In genomic region chr15:62821384-62822131, GRCh38 we compare ENCODE assay signal across 1 cellular context.
TF ChIP-seq lines count a peak whose summit lies in the region.

No MANE protein-coding gene starts in this region.

TF ChIP-seq in HepG2, 621 proteins besides CTCF, POLR2A, EP300 and RAD21 (continued from another document and continues in another):
- no peak for TF ChIP-seq ZKSCAN1 (IDR thresholded peaks at IDR 0.05; ENCODE audit: low read length)
- no peak for TF ChIP-seq ZBTB3 (CRISPR knock-in tag; IDR thresholded peaks at IDR 0.05; ENCODE audit: borderline replicate concordance, low read depth)
- no peak for TF ChIP-seq CCAR2 (optimal IDR thresholded peaks at IDR 0.05; ENCODE audit: low read depth, low read length)
- no peak for TF ChIP-seq RFX3 (CRISPR knock-in tag; IDR thresholded peaks at IDR 0.05)
- TF ChIP-seq RFXAP (CRISPR knock-in tag; IDR thresholded peaks at IDR 0.05; ENCODE audit: borderline replicate concordance): no peak
- no peak for TF ChIP-seq U2AF1 (optimal IDR thresholded peaks at IDR 0.05; ENCODE audit: low read depth, low read length)
- no peak; the same call in 1 of the 2 replicates for TF ChIP-seq MEF2D (CRISPR knock-in tag; IDR thresholded peaks at IDR 0.05)
- no peak for TF ChIP-seq NRL (CRISPR knock-in tag; IDR thresholded peaks at IDR 0.05; ENCODE audit: borderline replicate concordance)
- TF ChIP-seq NFIB (CRISPR knock-in tag; IDR thresholded peaks at IDR 0.05; ENCODE audit: borderline replicate concordance): no peak
- TF ChIP-seq KLF11 (CRISPR knock-in tag; IDR thresholded peaks at IDR 0.05): no peak
- no peak for TF ChIP-seq TAF15 (IDR thresholded peaks at IDR 0.05; ENCODE audit: low read depth, low read length, poor library complexity, severe bottlenecking)
- TF ChIP-seq ZNF280B (CRISPR knock-in tag; IDR thresholded peaks at IDR 0.05; ENCODE audit: borderline replicate concordance): no peak
- TF ChIP-seq TEAD3 (CRISPR knock-in tag; optimal IDR thresholded peaks at IDR 0.05; ENCODE audit: borderline replicate concordance): peak; percentile 31
- 0 out of 2 replicates have a peak, but pooled peaks have one; percentile 29 for TF ChIP-seq BCL6 (CRISPR knock-in tag; IDR thresholded peaks at IDR 0.05)
- TF ChIP-seq POGZ (CRISPR knock-in tag; IDR thresholded peaks at IDR 0.05): peak; percentile 87
- TF ChIP-seq BRCA1 (CRISPR knock-in tag; IDR thresholded peaks at IDR 0.05): no peak
- peak; percentile 89 for TF ChIP-seq HNF1B (CRISPR knock-in tag; IDR thresholded peaks at IDR 0.05)
- TF ChIP-seq NR0B2 (CRISPR knock-in tag; IDR thresholded peaks at IDR 0.05): no peak
- no peak; the same call in 1 of the 2 replicates for TF ChIP-seq ZBTB34 (CRISPR knock-in tag; IDR thresholded peaks at IDR 0.05)
- no peak for TF ChIP-seq ELK4 (CRISPR knock-in tag; IDR thresholded peaks at IDR 0.05; ENCODE audit: borderline replicate concordance)
- peak; percentile 56 for TF ChIP-seq POLR2G (IDR thresholded peaks at IDR 0.05; ENCODE audit: low read depth, low read length)
- TF ChIP-seq FIP1L1 (IDR thresholded peaks at IDR 0.05; ENCODE audit: borderline replicate concordance, insufficient read depth, low read depth, low read length): no peak
- no peak for TF ChIP-seq ZNF670 (CRISPR knock-in tag; IDR thresholded peaks at IDR 0.05; ENCODE audit: borderline replicate concordance)
- TF ChIP-seq NR1H2 (CRISPR knock-in tag; IDR thresholded peaks at IDR 0.05; ENCODE audit: borderline replicate concordance, low read depth): no peak
- no peak for TF ChIP-seq MTA3 (CRISPR knock-in tag; IDR thresholded peaks at IDR 0.05)
- no peak for TF ChIP-seq MAZ (IDR thresholded peaks at IDR 0.05; ENCODE audit: borderline replicate concordance, low read depth, low read length)
- TF ChIP-seq MAZ (CRISPR knock-in tag; IDR thresholded peaks at IDR 0.05; ENCODE audit: low read depth): no peak
- TF ChIP-seq BCLAF1 (IDR thresholded peaks at IDR 0.05): no peak
- 0 out of 2 replicates have a peak, but pooled peaks have one; percentile 32 for TF ChIP-seq ZNF644 (CRISPR knock-in tag; IDR thresholded peaks at IDR 0.05; ENCODE audit: low read depth)
- TF ChIP-seq ZNF468 (CRISPR knock-in tag; IDR thresholded peaks at IDR 0.05): no peak
- TF ChIP-seq GPBP1L1 (CRISPR knock-in tag; IDR thresholded peaks at IDR 0.05): no peak
- no peak for TF ChIP-seq GLMP (CRISPR knock-in tag; IDR thresholded peaks at IDR 0.05; ENCODE audit: borderline replicate concordance)
- peak; percentile 68; the same call in 1 of the 2 replicates for TF ChIP-seq ZBTB38 (CRISPR knock-in tag; IDR thresholded peaks at IDR 0.05)
- TF ChIP-seq ZNF232 (CRISPR knock-in tag; IDR thresholded peaks at IDR 0.05; ENCODE audit: borderline replicate concordance): no peak
- no peak for TF ChIP-seq ZNF556 (CRISPR knock-in tag; IDR thresholded peaks at IDR 0.05; ENCODE audit: borderline replicate concordance)
- TF ChIP-seq ETV5 (CRISPR knock-in tag; IDR thresholded peaks at IDR 0.05; ENCODE audit: borderline replicate concordance): 0 out of 2 replicates have a peak, but pooled peaks have one; percentile 12
- TF ChIP-seq E2F2 (CRISPR knock-in tag; IDR thresholded peaks at IDR 0.05; ENCODE audit: borderline replicate concordance): no peak
- no peak for TF ChIP-seq POLR2AphosphoS2 (IDR thresholded peaks at IDR 0.05; ENCODE audit: low read depth, low read length)
- TF ChIP-seq PITX1 (CRISPR knock-in tag; IDR thresholded peaks at IDR 0.05): no peak
- no peak for TF ChIP-seq DMTF1 (CRISPR knock-in tag; IDR thresholded peaks at IDR 0.05)
- no peak for TF ChIP-seq RARG (CRISPR knock-in tag; IDR thresholded peaks at IDR 0.05; ENCODE audit: low read depth)
- TF ChIP-seq ZZZ3 (CRISPR knock-in tag; IDR thresholded peaks at IDR 0.05; ENCODE audit: borderline replicate concordance): no peak
- no peak for TF ChIP-seq SNAI1 (CRISPR knock-in tag; IDR thresholded peaks at IDR 0.05; ENCODE audit: borderline replicate concordance)
- no peak for TF ChIP-seq ONECUT2 (CRISPR knock-in tag; IDR thresholded peaks at IDR 0.05)
- no peak for TF ChIP-seq XRCC5 (optimal IDR thresholded peaks at IDR 0.05; ENCODE audit: low read length)
- TF ChIP-seq PRPF4 (IDR thresholded peaks at IDR 0.05; ENCODE audit: low read depth, low read length, poor library complexity, severe bottlenecking): peak; percentile 78
- TF ChIP-seq FOSL2 (CRISPR knock-in tag; IDR thresholded peaks at IDR 0.05): peak; percentile 40; the same call in 1 of the 2 replicates
- no peak for TF ChIP-seq NBN (conservative IDR thresholded peaks at IDR 0.05)
- no peak for TF ChIP-seq ZNF567 (CRISPR knock-in tag; IDR thresholded peaks at IDR 0.05; ENCODE audit: borderline replicate concordance)
- TF ChIP-seq TEAD2 (CRISPR knock-in tag; IDR thresholded peaks at IDR 0.05): no peak
- no peak for TF ChIP-seq ZNF577 (CRISPR knock-in tag; IDR thresholded peaks at IDR 0.05; ENCODE audit: borderline replicate concordance, low read depth)
- no peak for TF ChIP-seq JARID2 (CRISPR knock-in tag; IDR thresholded peaks at IDR 0.05; ENCODE audit: insufficient replicate concordance)
- TF ChIP-seq SCMH1 (CRISPR knock-in tag; IDR thresholded peaks at IDR 0.05; ENCODE audit: borderline replicate concordance): no peak
- TF ChIP-seq BRD4 (CRISPR knock-in tag; IDR thresholded peaks at IDR 0.05): no peak; the same call in 1 of the 2 replicates
- TF ChIP-seq MXD1 (CRISPR knock-in tag; IDR thresholded peaks at IDR 0.05): no peak
- TF ChIP-seq YEATS2 (CRISPR knock-in tag; IDR thresholded peaks at IDR 0.05; ENCODE audit: borderline replicate concordance): no peak
- TF ChIP-seq KLF12 (CRISPR knock-in tag; IDR thresholded peaks at IDR 0.05; ENCODE audit: borderline replicate concordance): no peak
